20 cellular contexts compared by ENCODE assay signal in the genomic region with DNA sequence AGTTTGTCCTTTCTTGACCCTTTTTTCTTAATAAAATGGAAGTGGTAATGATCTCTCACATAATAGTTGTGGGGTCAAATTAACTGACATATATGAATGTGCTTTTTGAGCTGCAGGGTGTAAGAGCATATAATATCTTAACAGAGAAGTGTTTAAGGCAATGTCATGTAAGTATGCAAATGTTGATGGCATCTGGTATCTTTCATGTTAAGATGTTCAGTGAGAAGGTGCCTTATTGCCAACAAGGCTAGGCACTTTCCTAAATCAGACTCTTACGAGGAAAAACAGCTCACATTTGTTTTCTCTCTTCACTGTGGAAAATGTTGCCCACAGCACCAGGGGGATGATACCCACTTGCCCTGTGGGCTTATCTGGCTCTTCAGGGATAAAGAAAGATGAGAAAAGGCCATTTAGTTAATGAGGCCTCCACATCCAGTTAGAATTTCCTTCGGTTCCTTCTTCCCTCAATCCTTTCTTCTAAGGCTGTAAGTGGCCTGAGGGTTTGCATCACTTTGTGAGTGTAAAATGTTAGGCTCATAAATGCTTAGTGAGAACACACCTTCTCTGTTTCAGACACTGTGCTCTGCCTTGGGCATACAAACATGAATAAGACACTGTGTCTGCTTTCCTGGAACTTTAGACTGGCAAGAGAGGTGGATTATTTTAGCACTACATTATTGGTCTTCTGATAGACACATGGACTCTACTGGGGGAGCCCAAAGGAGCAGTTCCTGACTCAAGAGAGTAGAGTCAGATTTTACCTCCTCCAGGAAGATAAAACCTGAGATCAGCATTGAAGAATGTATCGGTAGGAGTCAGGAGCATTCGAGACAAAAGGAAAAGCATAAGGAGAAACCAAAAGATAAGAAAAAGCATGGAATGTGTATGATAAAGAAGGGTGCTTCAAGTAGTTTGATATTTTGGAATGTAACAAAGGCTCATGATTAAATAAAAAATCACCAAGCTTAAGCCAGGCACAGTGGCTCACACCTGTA.
DNase-seq lines count a peak whose midpoint lies in the region; ATAC-seq, FAIRE-seq and TF ChIP-seq lines count a peak whose summit lies in the region.
"Had no signal": no experiment of that assay in that cellular context is flagged by ENCODE, and none has a peak within 500 bp of the region (broad histone marks: within the 10 kb centered on the region; RNA-seq: fewer than 3 reads in every experiment).

No MANE protein-coding gene starts in this region.

- 97 to 99% methylated on average over 4 of the region's 4 CpGs for WGBS in GM23248 (ENCODE audit: low coverage in 1 of 2, low lambda C conversion rate in 2 of 2, missing lambda C conversion rate in 2 of 2), 2 experiments

- H2AFZ ChIP-seq in GM23248, result no peak overlapping the region
- H2AFZ ChIP-seq in astrocyte (ENCODE audit: low read depth, low read length), result no peak overlapping the region
- H2AFZ ChIP-seq in osteoblast (ENCODE audit: low read length), result no peak overlapping the region

- H3K4me3 Mint-ChIP-seq in astrocyte (ENCODE audit: unreplicated experiment) (peak overlapping the region; percentile 6), T-helper 17 cell (no peak overlapping the region)
- H3K4me3 Mint-ChIP-seq: CD4-positive, CD25-positive, alpha-beta regulatory T cell had no signal

- H3K36me3 ChIP-seq in GM23248 (ENCODE audit: low read depth), result peaks cover 26% of the 10 kb centered on the region
- peaks cover 6% of the 10 kb centered on the region for H3K36me3 ChIP-seq in astrocyte (ENCODE audit: insufficient read depth, low read length)
- H3K36me3 ChIP-seq in osteoblast (ENCODE audit: insufficient read depth, low read length), result peaks cover 2% of the 10 kb centered on the region

- ATAC-seq in T-helper 17 cell (no peak), GM19395 (IDR thresholded peaks at IDR 0.05; ENCODE audit: unreplicated experiment) (no peak)
- ATAC-seq: HepG2 had no signal

- H3K4me2 ChIP-seq in GM23248 (ENCODE audit: unreplicated experiment) (no peak overlapping the region), astrocyte (ENCODE audit: low read length) (no peak overlapping the region), osteoblast (ENCODE audit: insufficient read depth, low read length) (no peak overlapping the region)

- no peaks in the 10 kb centered on the region for H3K9me2 ChIP-seq in GM23248 (ENCODE audit: insufficient read depth)

- H3K4me1 Mint-ChIP-seq in astrocyte (ENCODE audit: low read depth, unreplicated experiment), result peaks cover 64% of the 10 kb centered on the region
- H3K4me1 Mint-ChIP-seq in T-helper 17 cell, result no peaks in the 10 kb centered on the region

- in situ Hi-C loops in GM23248 (cut with MboI), result no loop called here

- DNase-seq in GM23248, result no peak
- peak; percentile 30 for DNase-seq in astrocyte (ENCODE audit: low read depth)
- peak; percentile 68 for DNase-seq in islet precursor cell
- DNase-seq in osteoblast (ENCODE audit: insufficient read length, low spot score, missing footprints), result no peak
- DNase-seq in cerebellum (ENCODE audit: low spot score), result no peak
- DNase-seq in T-helper 17 cell, result no peak
- no peak for DNase-seq in T-helper 9 cell
- DNase-seq: BE2C; CD4-positive, CD25-positive, alpha-beta regulatory T cell; GF-D8; KG1; NCI-H1417; NCI-H187; NCI-H2107; NCI-H2227 treated with DMSO at 0.1 percent for 48 hours; NCI-H524; SJCRH30 had no signal

- 0 out of 2 replicates have a peak overlapping the region, but pooled peaks have one; percentile 9 for H3K27ac ChIP-seq in GM23248
- no peak overlapping the region for H3K27ac ChIP-seq in astrocyte (ENCODE audit: low read depth, low read length)
- peak overlapping the region; percentile 17 for H3K27ac ChIP-seq in osteoblast (ENCODE audit: low read depth, low read length)
- H3K27ac ChIP-seq: SJCRH30 had no signal

- H3K4me3 ChIP-seq in GM23248 (no peak overlapping the region), astrocyte (ENCODE audit: insufficient read depth, low read depth, low read length) (no peak overlapping the region), osteoblast (ENCODE audit: insufficient read depth, low read length) (no peak overlapping the region)
- H3K4me3 ChIP-seq: SJCRH30 had no signal

- H3K9ac ChIP-seq in GM23248 (no peak overlapping the region), astrocyte (ENCODE audit: low read length) (no peak overlapping the region)

- H3K9me3 Mint-ChIP-seq in astrocyte (ENCODE audit: unreplicated experiment), result no peaks in the 10 kb centered on the region

- H3K9me3 ChIP-seq in GM23248 (ENCODE audit: low read depth) (no peaks in the 10 kb centered on the region), astrocyte (ENCODE audit: insufficient read depth, low read depth, low read length) (no peaks in the 10 kb centered on the region), osteoblast (ENCODE audit: low read depth, low read length) (no peaks in the 10 kb centered on the region), T-helper 17 cell (ENCODE audit: control insufficient read depth, low read length, poor library complexity, severe bottlenecking) (no peaks in the 10 kb centered on the region)
- H3K9me3 ChIP-seq: BE2C, SJCRH30 had no signal

- H4K20me1 ChIP-seq in GM23248 (ENCODE audit: insufficient read depth), result no peaks in the 10 kb centered on the region
- H4K20me1 ChIP-seq in astrocyte (ENCODE audit: insufficient read depth, low read length), result no peaks in the 10 kb centered on the region
- H4K20me1 ChIP-seq in osteoblast (ENCODE audit: insufficient read depth, low read length), result no peaks in the 10 kb centered on the region

- FAIRE-seq in astrocyte (lab: Jason Lieb, UNC), result no peak
- FAIRE-seq: H1, HepG2 had no signal

- H3K36me3 Mint-ChIP-seq in astrocyte (ENCODE audit: low read depth, unreplicated experiment) (peaks cover 18% of the 10 kb centered on the region), T-helper 17 cell (ENCODE audit: low read depth) (no peaks in the 10 kb centered on the region)
- H3K36me3 Mint-ChIP-seq: CD4-positive, CD25-positive, alpha-beta regulatory T cell had no signal

- TF ChIP-seq CTCF in astrocyte (IDR thresholded peaks at IDR 0.05; ENCODE audit: insufficient read depth, low read depth, low read length), result no peak
- no peak for TF ChIP-seq CTCF in osteoblast (IDR thresholded peaks at IDR 0.05; ENCODE audit: extremely low read depth, low read depth, low read length)

- no peaks in the 10 kb centered on the region for H3K27me3 ChIP-seq in GM23248 (replicated peaks; ENCODE audit: insufficient read depth)
- no peaks in the 10 kb centered on the region for H3K27me3 ChIP-seq in astrocyte (ENCODE audit: insufficient read depth, low read length)
- no peaks in the 10 kb centered on the region for H3K27me3 ChIP-seq in osteoblast (ENCODE audit: insufficient read depth, low read length)
- H3K27me3 ChIP-seq: BE2C, SJCRH30 had no signal

- H3K27ac Mint-ChIP-seq in astrocyte (ENCODE audit: unreplicated experiment) (peak overlapping the region; percentile 86), T-helper 17 cell (no peak overlapping the region)
- H3K27ac Mint-ChIP-seq: CD4-positive, CD25-positive, alpha-beta regulatory T cell had no signal

- H3K4me1 ChIP-seq in GM23248 (ENCODE audit: insufficient read depth) (peaks cover 60% of the 10 kb centered on the region), astrocyte (ENCODE audit: insufficient read depth, low read length) (peaks cover 14% of the 10 kb centered on the region), osteoblast (ENCODE audit: insufficient read depth, low read length) (peaks cover 32% of the 10 kb centered on the region)

- H3K27me3 Mint-ChIP-seq in astrocyte (ENCODE audit: low read depth, unreplicated experiment) (no peaks in the 10 kb centered on the region), T-helper 17 cell (peaks cover 63% of the 10 kb centered on the region)

- H3F3A ChIP-seq in GM23248 (ENCODE audit: insufficient read depth), result peaks cover 70% of the 10 kb centered on the region

- peaks cover 15% of the 10 kb centered on the region; the same call in 1 of the 2 replicates for H3K79me2 ChIP-seq in GM23248 (ENCODE audit: insufficient read depth)
- no peaks in the 10 kb centered on the region for H3K79me2 ChIP-seq in astrocyte (ENCODE audit: insufficient read depth, low read length)
- no peaks in the 10 kb centered on the region for H3K79me2 ChIP-seq in osteoblast (ENCODE audit: insufficient read depth, low read length)

Comparison
In these comparisons a context has a peak if more than half of its experiments do, and no peak if none do; other contexts are left out.
1. DNase-seq: peak in astrocyte (single experiment) and islet precursor cell (single experiment); none in GM23248 (single experiment), osteoblast (single experiment), cerebellum (single experiment), T-helper 17 cell (0 of 3) and T-helper 9 cell (single experiment).